ENCODE assay signal across 16 cellular contexts in the genomic region with DNA sequence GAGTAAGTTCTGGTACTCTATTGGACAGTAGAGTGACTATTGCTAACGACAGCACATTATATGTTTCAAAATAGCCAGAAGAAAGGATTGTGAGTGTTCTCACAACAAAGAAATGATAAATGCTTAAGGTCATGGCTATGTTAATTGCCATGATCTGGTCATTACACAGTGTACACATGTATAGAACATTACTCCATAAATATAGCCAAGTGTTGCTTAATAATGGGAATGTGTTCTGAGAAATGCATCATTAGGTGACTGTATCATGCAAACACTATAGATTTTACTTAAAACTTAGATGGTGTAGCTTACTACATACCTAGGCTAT. TPM values are rescaled to one million over a fixed set of nuclear protein-coding genes. Genes with fewer than 3 reads are reported as not detected.
A peak's percentile ranks its signal among the peaks of the same experiment; 100 is the strongest.
DNase-seq lines count a peak whose midpoint lies in the region; ATAC-seq, FAIRE-seq and TF ChIP-seq lines count a peak whose summit lies in the region.
"Had no signal": no experiment of that assay in that cellular context is flagged by ENCODE, and none has a peak within 500 bp of the region (broad histone marks: within the 10 kb centered on the region; RNA-seq: fewer than 3 reads in every experiment).

No MANE protein-coding gene starts in this region.

- H3K36me3 ChIP-seq in CD4-positive, alpha-beta memory T cell (ENCODE audit: insufficient read depth, low read length): no peaks in the 10 kb centered on the region
- H3K36me3 ChIP-seq: suprapubic skin had no signal

- no peak for DNase-seq in CD4-positive, alpha-beta memory T cell
- DNase-seq in HTR-8/SVneo (ENCODE audit: insufficient read length, low spot score) (no peak), chondrocyte (ENCODE audit: low spot score) (no peak), natural killer cell (no peak), NCI-H510A (lab: John Stamatoyannopoulos, UW) (no peak), head of caudate nucleus (no peak), cerebellum (ENCODE audit: low spot score) (no peak)
- DNase-seq: activated CD8-positive, alpha-beta memory T cell treated with anti-CD3 and anti-CD28 coated beads for 24 hours; activated effector memory CD4-positive, alpha-beta T cell treated with anti-CD3 and anti-CD28 coated beads, Interleukin-2, amount 50 U/mL, for 16 hours; DMS79 treated with DMSO at 0.1 percent for 48 hours; GOT3; NCI-H187 had no signal

- no peak overlapping the region for H3K4me3 ChIP-seq in CD4-positive, alpha-beta memory T cell (ENCODE audit: low read length in 2 of 2)
- H3K4me3 ChIP-seq: suprapubic skin had no signal

- no peaks in the 10 kb centered on the region for H3K9me3 ChIP-seq in CD4-positive, alpha-beta memory T cell (ENCODE audit: control insufficient read depth in 1 of 2, low read length in 2 of 2)
- H3K9me3 ChIP-seq: suprapubic skin had no signal

- CTCF ChIA-PET in CD4-positive, alpha-beta memory T cell (lab: Charles Lee; ENCODE audit: partially characterized antibody): interaction anchor here (0.6 to 1.1 kb wide), 2 partner anchors 16 to 1410 kb away, joined by 3 to 4 read pairs; no protein-coding TSS in a partner anchor

- no peaks in the 10 kb centered on the region for H3K27me3 ChIP-seq in CD4-positive, alpha-beta memory T cell (ENCODE audit: insufficient read depth, low read length)
- H3K27me3 ChIP-seq: suprapubic skin had no signal

- no peaks in the 10 kb centered on the region for H3K27me3 Mint-ChIP-seq in CD4-positive, alpha-beta memory T cell
- H3K27me3 Mint-ChIP-seq in chondrocyte (ENCODE audit: low read depth): no peaks in the 10 kb centered on the region
- H3K27me3 Mint-ChIP-seq in natural killer cell (ENCODE audit: low read depth in 2 of 2): no peaks in the 10 kb centered on the region

- ATAC-seq in natural killer cell: no peak
- ATAC-seq: left lobe of liver, PC-3 had no signal

- peak overlapping the region in 6 of 7 donors; percentile 2 to 71 (median 8) for H3K27ac Mint-ChIP-seq in CD4-positive, alpha-beta memory T cell
- H3K27ac Mint-ChIP-seq in chondrocyte (ENCODE audit: unreplicated experiment) (peak overlapping the region; percentile 23), natural killer cell (peak overlapping the region; percentile 86 to 93)

- TF ChIP-seq CTCF in chondrocyte (IDR thresholded peaks at IDR 0.05) (no peak), natural killer cell (IDR thresholded peaks at IDR 0.05) (no peak)

- peaks cover 1 to 33% of the 10 kb centered on the region in 2 donors for H3K36me3 Mint-ChIP-seq in CD4-positive, alpha-beta memory T cell
- H3K36me3 Mint-ChIP-seq in chondrocyte (ENCODE audit: low read depth): no peaks in the 10 kb centered on the region
- no peaks in the 10 kb centered on the region for H3K36me3 Mint-ChIP-seq in natural killer cell

- H3K4me1 Mint-ChIP-seq in CD4-positive, alpha-beta memory T cell: peaks cover 67 to 96% (median 81%) of the 10 kb centered on the region in 4 donors
- H3K4me1 Mint-ChIP-seq in chondrocyte (ENCODE audit: low read depth): peaks cover 71% of the 10 kb centered on the region
- H3K4me1 Mint-ChIP-seq in natural killer cell: peaks cover 79 to 88% of the 10 kb centered on the region in 2 donors

- FAIRE-seq in HTR-8/SVneo (lab: Jason Lieb, UNC): peak; percentile 23
- FAIRE-seq: TTC549 had no signal

- H3K9me3 Mint-ChIP-seq in CD4-positive, alpha-beta memory T cell: no peaks in the 10 kb centered on the region
- H3K9me3 Mint-ChIP-seq in chondrocyte (ENCODE audit: low read depth) (no peaks in the 10 kb centered on the region), natural killer cell (no peaks in the 10 kb centered on the region)

- POLR2A ChIA-PET in CD4-positive, alpha-beta memory T cell (lab: Charles Lee; ENCODE audit: partially characterized antibody): interaction anchor here (1.4 kb wide), 1 partner anchor 9 kb away, joined by 4 read pairs; no protein-coding TSS in a partner anchor

- peak overlapping the region in 7 of 8 donors; percentile 8 to 71 (median 36) for H3K4me3 Mint-ChIP-seq in CD4-positive, alpha-beta memory T cell
- H3K4me3 Mint-ChIP-seq in chondrocyte (ENCODE audit: unreplicated experiment) (no peak overlapping the region), natural killer cell (peak overlapping the region; percentile 14)

- peak overlapping the region; percentile 10 for H3K27ac ChIP-seq in CD4-positive, alpha-beta memory T cell (ENCODE audit: low read depth, low read length)
- H3K27ac ChIP-seq: suprapubic skin had no signal

- H3K4me1 ChIP-seq in CD4-positive, alpha-beta memory T cell (ENCODE audit: insufficient read depth, low read length): peaks cover 90% of the 10 kb centered on the region

- intact Hi-C loops in CD4-positive, alpha-beta memory T cell (cut with micrococcal nuclease): loop anchor here (1.0 to 2.0 kb wide), 3 partner anchors 9 to 15 kb away; no protein-coding TSS in a partner anchor
- intact Hi-C loops in natural killer cell (cut with micrococcal nuclease): no loop called here
- intact Hi-C loops in head of caudate nucleus (cut with DNase I): no loop called here

RNA-seq across cellular contexts. Expression of gene EPC1, which starts 19.6 kb away (rescaled TPM):
- 100 to 1,000 TPM; 105 to 112 TPM for total RNA-seq in CD4-positive, alpha-beta memory T cell
- polyA plus RNA-seq in CD4-positive, alpha-beta memory T cell: 10 to 100 TPM; 46.0 to 57.0 TPM
- total RNA-seq in chondrocyte (22.0 to 31.9 TPM (median 26.8 TPM) in 3 replicates), natural killer cell (100 to 1,000 TPM; 155 to 178 (median 161) TPM), cerebellum (118 TPM)

Comparison
In these comparisons a context has a peak if more than half of its experiments do, and no peak if none do; other contexts are left out.
1. H3K27ac Mint-ChIP-seq: peak in every context shown above with its lines; median percentile 90 in natural killer cell; 23 in chondrocyte; 8 in CD4-positive, alpha-beta memory T cell.